Comparison of ENCODE assay signal across 1 cellular context in genomic region chr4:113747949-113748348, GRCh38.
TF ChIP-seq lines count a peak whose summit lies in the region.

No MANE protein-coding gene starts in this region.

TF ChIP-seq in HepG2, 621 proteins besides CTCF, POLR2A, EP300 and RAD21 (continued from another document):
- TF ChIP-seq ZNF260 (CRISPR knock-in tag; IDR thresholded peaks at IDR 0.05; ENCODE audit: borderline replicate concordance, low read depth), result no peak
- TF ChIP-seq NR2C2 (CRISPR knock-in tag; IDR thresholded peaks at IDR 0.05; ENCODE audit: borderline replicate concordance), result no peak
- no peak for TF ChIP-seq HOXA5 (CRISPR knock-in tag; IDR thresholded peaks at IDR 0.05)
- TF ChIP-seq E2F5 (CRISPR knock-in tag; conservative IDR thresholded peaks at IDR 0.05), result no peak
- TF ChIP-seq MAF1 (CRISPR knock-in tag; IDR thresholded peaks at IDR 0.05; ENCODE audit: borderline replicate concordance), result no peak
- TF ChIP-seq SOX6 (IDR thresholded peaks at IDR 0.05), result no peak
- TF ChIP-seq SOX6 (CRISPR knock-in tag; IDR thresholded peaks at IDR 0.05), result peak; percentile 47; the same call in 1 of the 2 replicates
- TF ChIP-seq ZNF317 (CRISPR knock-in tag; IDR thresholded peaks at IDR 0.05), result no peak
- TF ChIP-seq, protein P1, sequence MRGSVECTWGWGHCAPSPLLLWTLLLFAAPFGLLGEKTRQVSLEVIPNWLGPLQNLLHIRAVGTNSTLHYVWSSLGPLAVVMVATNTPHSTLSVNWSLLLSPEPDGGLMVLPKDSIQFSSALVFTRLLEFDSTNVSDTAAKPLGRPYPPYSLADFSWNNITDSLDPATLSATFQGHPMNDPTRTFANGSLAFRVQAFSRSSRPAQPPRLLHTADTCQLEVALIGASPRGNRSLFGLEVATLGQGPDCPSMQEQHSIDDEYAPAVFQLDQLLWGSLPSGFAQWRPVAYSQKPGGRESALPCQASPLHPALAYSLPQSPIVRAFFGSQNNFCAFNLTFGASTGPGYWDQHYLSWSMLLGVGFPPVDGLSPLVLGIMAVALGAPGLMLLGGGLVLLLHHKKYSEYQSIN (CRISPR knock-in tag; IDR thresholded peaks at IDR 0.05; ENCODE audit: borderline replicate concordance), result no peak
- peak; percentile 26; the same call in 1 of the 2 replicates for TF ChIP-seq RARA (CRISPR knock-in tag; IDR thresholded peaks at IDR 0.05)
- no peak for TF ChIP-seq TBX3 (IDR thresholded peaks at IDR 0.05; ENCODE audit: borderline replicate concordance)
- no peak; the same call in 1 of the 2 replicates for TF ChIP-seq TCF7 (IDR thresholded peaks at IDR 0.05; ENCODE audit: low read depth)
- no peak for TF ChIP-seq ZFX (CRISPR knock-in tag; IDR thresholded peaks at IDR 0.05; ENCODE audit: low read depth)
- TF ChIP-seq NFE2L1 (CRISPR knock-in tag; IDR thresholded peaks at IDR 0.05; ENCODE audit: borderline replicate concordance), result no peak
- no peak for TF ChIP-seq ATAD3A (CRISPR knock-in tag; IDR thresholded peaks at IDR 0.05)
- TF ChIP-seq SOX13 (IDR thresholded peaks at IDR 0.05), result no peak
- TF ChIP-seq SOX13 (CRISPR knock-in tag; conservative IDR thresholded peaks at IDR 0.05 in 1 of 2, IDR thresholded peaks at IDR 0.05 in 1 of 2), result peak in 1 of 2 experiments; percentile 69; a peak in 2 of 4 replicates
- TF ChIP-seq EHMT2 (IDR thresholded peaks at IDR 0.05; ENCODE audit: borderline replicate concordance, low read depth, low read length), result 0 out of 2 replicates have a peak, but pooled peaks have one; percentile 20
- no peak for TF ChIP-seq ZFP90 (CRISPR knock-in tag; IDR thresholded peaks at IDR 0.05; ENCODE audit: borderline replicate concordance)
- TF ChIP-seq NCOA2 (CRISPR knock-in tag; IDR thresholded peaks at IDR 0.05), result peak; percentile 52; the same call in 1 of the 2 replicates
- TF ChIP-seq NFE2 (CRISPR knock-in tag; IDR thresholded peaks at IDR 0.05), result no peak
- TF ChIP-seq, protein P2, sequence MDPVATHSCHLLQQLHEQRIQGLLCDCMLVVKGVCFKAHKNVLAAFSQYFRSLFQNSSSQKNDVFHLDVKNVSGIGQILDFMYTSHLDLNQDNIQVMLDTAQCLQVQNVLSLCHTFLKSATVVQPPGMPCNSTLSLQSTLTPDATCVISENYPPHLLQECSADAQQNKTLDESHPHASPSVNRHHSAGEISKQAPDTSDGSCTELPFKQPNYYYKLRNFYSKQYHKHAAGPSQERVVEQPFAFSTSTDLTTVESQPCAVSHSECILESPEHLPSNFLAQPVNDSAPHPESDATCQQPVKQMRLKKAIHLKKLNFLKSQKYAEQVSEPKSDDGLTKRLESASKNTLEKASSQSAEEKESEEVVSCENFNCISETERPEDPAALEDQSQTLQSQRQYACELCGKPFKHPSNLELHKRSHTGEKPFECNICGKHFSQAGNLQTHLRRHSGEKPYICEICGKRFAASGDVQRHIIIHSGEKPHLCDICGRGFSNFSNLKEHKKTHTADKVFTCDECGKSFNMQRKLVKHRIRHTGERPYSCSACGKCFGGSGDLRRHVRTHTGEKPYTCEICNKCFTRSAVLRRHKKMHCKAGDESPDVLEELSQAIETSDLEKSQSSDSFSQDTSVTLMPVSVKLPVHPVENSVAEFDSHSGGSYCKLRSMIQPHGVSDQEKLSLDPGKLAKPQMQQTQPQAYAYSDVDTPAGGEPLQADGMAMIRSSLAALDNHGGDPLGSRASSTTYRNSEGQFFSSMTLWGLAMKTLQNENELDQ (CRISPR knock-in tag; IDR thresholded peaks at IDR 0.05; ENCODE audit: borderline replicate concordance), result no peak
- no peak for TF ChIP-seq ELF3 (CRISPR knock-in tag; IDR thresholded peaks at IDR 0.05)
- TF ChIP-seq FOXK1 (CRISPR knock-in tag; IDR thresholded peaks at IDR 0.05; ENCODE audit: borderline replicate concordance, low read depth), result no peak
- TF ChIP-seq ISX (CRISPR knock-in tag; conservative IDR thresholded peaks at IDR 0.05), result no peak
- peak; percentile 47; the same call in 1 of the 2 replicates for TF ChIP-seq ZNF362 (CRISPR knock-in tag; IDR thresholded peaks at IDR 0.05; ENCODE audit: borderline replicate concordance)
- TF ChIP-seq ZSCAN20 (CRISPR knock-in tag; IDR thresholded peaks at IDR 0.05; ENCODE audit: borderline replicate concordance), result no peak
- no peak for TF ChIP-seq NFE2L2 (IDR thresholded peaks at IDR 0.05; ENCODE audit: low read length)
- no peak for TF ChIP-seq ZNF546 (CRISPR knock-in tag; conservative IDR thresholded peaks at IDR 0.05)
- no peak for TF ChIP-seq RBM39 (IDR thresholded peaks at IDR 0.05; ENCODE audit: low read depth, low read length, poor library complexity, severe bottlenecking)
- no peak for TF ChIP-seq NRL (CRISPR knock-in tag; IDR thresholded peaks at IDR 0.05; ENCODE audit: borderline replicate concordance)
- no peak for TF ChIP-seq GZF1 (CRISPR knock-in tag; IDR thresholded peaks at IDR 0.05)
- TF ChIP-seq, protein P3, sequence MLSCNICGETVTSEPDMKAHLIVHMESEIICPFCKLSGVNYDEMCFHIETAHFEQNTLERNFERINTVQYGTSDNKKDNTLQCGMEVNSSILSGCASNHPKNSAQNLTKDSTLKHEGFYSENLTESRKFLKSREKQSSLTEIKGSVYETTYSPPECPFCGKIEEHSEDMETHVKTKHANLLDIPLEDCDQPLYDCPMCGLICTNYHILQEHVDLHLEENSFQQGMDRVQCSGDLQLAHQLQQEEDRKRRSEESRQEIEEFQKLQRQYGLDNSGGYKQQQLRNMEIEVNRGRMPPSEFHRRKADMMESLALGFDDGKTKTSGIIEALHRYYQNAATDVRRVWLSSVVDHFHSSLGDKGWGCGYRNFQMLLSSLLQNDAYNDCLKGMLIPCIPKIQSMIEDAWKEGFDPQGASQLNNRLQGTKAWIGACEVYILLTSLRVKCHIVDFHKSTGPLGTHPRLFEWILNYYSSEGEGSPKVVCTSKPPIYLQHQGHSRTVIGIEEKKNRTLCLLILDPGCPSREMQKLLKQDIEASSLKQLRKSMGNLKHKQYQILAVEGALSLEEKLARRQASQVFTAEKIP (CRISPR knock-in tag; IDR thresholded peaks at IDR 0.05; ENCODE audit: borderline replicate concordance), result no peak
